8 cellular contexts compared by ENCODE assay signal in genomic region chr4:113762851-113763172, GRCh38. TPM values are rescaled to one million over a fixed set of nuclear protein-coding genes. Genes with fewer than 3 reads are reported as not detected.
DNase-seq lines count a peak whose midpoint lies in the region; ATAC-seq, FAIRE-seq and TF ChIP-seq lines count a peak whose summit lies in the region.

No MANE protein-coding gene starts in this region.

- POLR2A ChIA-PET in H1 (lab: Charles Lee; ENCODE audit: partially characterized antibody): interaction anchor here (1.4 kb wide), 1 partner anchor 13 kb away, joined by 3 read pairs; no protein-coding TSS in a partner anchor

- H4K91ac ChIP-seq in H1 (replicated peaks; ENCODE audit: insufficient read length, low read length) (no peak overlapping the region), neuronal stem cell (ENCODE audit: low read depth, low read length, poor library complexity) (no peak overlapping the region)

- H4K20me1 ChIP-seq in OCI-LY1 (ENCODE audit: insufficient read depth, low read length) (no peaks in the 10 kb centered on the region), H1 (replicated peaks in 1 of 2; ENCODE audit: control insufficient read depth in 1 of 2, insufficient read depth in 2 of 2, low read length in 2 of 2) (no peaks in the 10 kb centered on the region)

- no peak overlapping the region for H3K23ac ChIP-seq in H1 (ENCODE audit: insufficient read length)
- no peak overlapping the region for H3K23ac ChIP-seq in neuronal stem cell (ENCODE audit: low read depth, low read length, poor library complexity)

- H2AFZ ChIP-seq in OCI-LY1 (ENCODE audit: low read length) (no peak overlapping the region; the same call in 1 of the 2 replicates), H1 (ENCODE audit: low read length) (peak overlapping the region; percentile 53; the same call in 1 of the 2 replicates), neuronal stem cell (ENCODE audit: low read length) (peak overlapping the region; percentile 73)

- ATAC-seq in HG02588 (IDR thresholded peaks at IDR 0.05; ENCODE audit: unreplicated experiment) (no peak), HG03039 (IDR thresholded peaks at IDR 0.05; ENCODE audit: unreplicated experiment) (no peak)

- no peaks in the 10 kb centered on the region for H3K9me2 ChIP-seq in OCI-LY1 (ENCODE audit: low read depth, low read length)

- H3K4ac ChIP-seq in H1 (replicated peaks; ENCODE audit: insufficient read length, low read depth, low read length) (no peak overlapping the region), neuronal stem cell (ENCODE audit: low read length) (no peak overlapping the region)

- TF ChIP-seq EP300 in H1 (IDR thresholded peaks at IDR 0.05; ENCODE audit: borderline replicate concordance in 1 of 2, low read depth in 2 of 2, low read length in 2 of 2): no peak

- CTCF ChIA-PET in H1 (lab: Charles Lee; ENCODE audit: partially characterized antibody): no interaction called here

- H3K4me1 Mint-ChIP-seq in CD14-positive monocyte: peaks cover 25% of the 10 kb centered on the region

- no peak overlapping the region for H3K14ac ChIP-seq in H1 (ENCODE audit: insufficient read length)
- no peak overlapping the region for H3K14ac ChIP-seq in neuronal stem cell (ENCODE audit: low read length)

- peak overlapping the region; percentile 96 to 97 for H3K4me3 Mint-ChIP-seq in CD14-positive monocyte

- no peak overlapping the region; the same call in 1 of the 2 replicates for H2BK15ac ChIP-seq in H1 (ENCODE audit: low read length)
- H2BK15ac ChIP-seq in neuronal stem cell (ENCODE audit: low read length): no peak overlapping the region

- H3K79me2 ChIP-seq in OCI-LY1 (ENCODE audit: insufficient read depth, low read length): peaks cover 31% of the 10 kb centered on the region
- H3K79me2 ChIP-seq in H1 (ENCODE audit: control insufficient read depth in 1 of 2, insufficient read depth in 2 of 2, low read length in 2 of 2): no peaks in the 10 kb centered on the region

- H2BK120ac ChIP-seq in H1 (replicated peaks; ENCODE audit: low read depth, low read length): no peak overlapping the region
- H2BK120ac ChIP-seq in neuronal stem cell (ENCODE audit: low read depth, low read length): no peak overlapping the region

- H2AK5ac ChIP-seq in H1 (ENCODE audit: low read depth, low read length) (no peak overlapping the region), neuronal stem cell (ENCODE audit: low read depth, low read length) (no peak overlapping the region)

- TF ChIP-seq CTCF in CD14-positive monocyte (IDR thresholded peaks at IDR 0.05): no peak
- no peak for TF ChIP-seq CTCF in OCI-LY1 (IDR thresholded peaks at IDR 0.05; ENCODE audit: low read length)
- no peak for TF ChIP-seq CTCF in H1 (IDR thresholded peaks at IDR 0.05; ENCODE audit: control extremely low read depth in 1 of 3, insufficient read depth in 1 of 3, low read depth in 1 of 3, low read length in 3 of 3)

- TF ChIP-seq RAD21 in H1 (IDR thresholded peaks at IDR 0.05 in 1 of 2, conservative IDR thresholded peaks at IDR 0.05 in 1 of 2; ENCODE audit: low read depth in 2 of 2, low read length in 2 of 2): no peak

- H3K27me3 ChIP-seq in OCI-LY1 (ENCODE audit: insufficient read depth, low read length): no peaks in the 10 kb centered on the region
- H3K27me3 ChIP-seq in H1 (replicated peaks in 1 of 4; ENCODE audit: control insufficient read depth in 3 of 4, extremely low read depth in 1 of 4, insufficient read depth in 3 of 4, low read length in 3 of 4): peaks cover 0 to 8% (median 6%) of the 10 kb centered on the region in 4 experiments; a peak in 6 of 7 replicates
- no peaks in the 10 kb centered on the region for H3K27me3 ChIP-seq in neuronal stem cell (ENCODE audit: control insufficient read depth in 3 of 3, insufficient read depth in 3 of 3, low read depth in 1 of 3, low read length in 3 of 3)

- peaks cover 18% of the 10 kb centered on the region for H3K23me2 ChIP-seq in H1 (ENCODE audit: low read depth, low read length)

- peaks cover 8 to 20% (median 10%) of the 10 kb centered on the region in 3 donors for H3K27me3 Mint-ChIP-seq in CD14-positive monocyte (ENCODE audit: low read depth in 3 of 3)

- DNase-seq in CD14-positive monocyte (ENCODE audit: low spot score): no peak
- no peak for DNase-seq in H1 (ENCODE audit: low read depth in 1 of 2, low spot score in 2 of 2)
- no peak for DNase-seq in neuronal stem cell (ENCODE audit: low spot score)
- no peak for DNase-seq in NCI-H1092 (lab: John Stamatoyannopoulos, UW)
- DNase-seq in SIG-M5 (lab: John Stamatoyannopoulos, UW): no peak

- peak overlapping the region; percentile 94 to 99 (median 99) for H3K27ac Mint-ChIP-seq in CD14-positive monocyte

- no peak overlapping the region for H3K18ac ChIP-seq in H1 (ENCODE audit: extremely low read depth, low read length)
- no peak overlapping the region for H3K18ac ChIP-seq in neuronal stem cell (ENCODE audit: low read length)

- peak overlapping the region; percentile 61 for H3K9ac ChIP-seq in OCI-LY1 (ENCODE audit: low read length)
- peak overlapping the region in 3 of 4 experiments; percentile 58 to 68 (median 60); a peak in 5 of 7 replicates for H3K9ac ChIP-seq in H1 (replicated peaks in 1 of 4; ENCODE audit: extremely low read depth in 1 of 4, low read depth in 3 of 4, low read length in 3 of 4)
- no peak overlapping the region for H3K9ac ChIP-seq in neuronal stem cell (ENCODE audit: low read depth, low read length, poor library complexity)

- H2BK5ac ChIP-seq in H1 (ENCODE audit: low read depth, low read length) (peak overlapping the region; percentile 82; the same call in 1 of the 2 replicates), neuronal stem cell (ENCODE audit: low read length) (no peak overlapping the region)

- H2BK12ac ChIP-seq in H1 (ENCODE audit: low read depth, low read length): no peak overlapping the region
- H2BK12ac ChIP-seq in neuronal stem cell (ENCODE audit: low read length): no peak overlapping the region

- WGBS in H1 (ENCODE audit: extremely low coverage in 1 of 2, insufficient coverage in 1 of 2, insufficient read length in 1 of 2, insufficient replicate concordance in 2 of 2, low coverage in 1 of 2, low lambda C conversion rate in 2 of 2, missing lambda C conversion rate in 1 of 2), 2 experiments: 28% methylated on average over 8 of the region's 8 CpGs; no CpG with 5 or more reads in 1 of the 2 experiments
- WGBS in neuronal stem cell (ENCODE audit: extremely low coverage in 2 of 2, insufficient read length in 2 of 2, insufficient replicate concordance in 1 of 2), 2 donors: no CpG with 5 or more reads among the region's 8 CpGs

- no peak for FAIRE-seq in H1 (lab: Jason Lieb, UNC)

- H3K4me3 ChIP-seq in OCI-LY1 (ENCODE audit: low read depth, low read length, poor library complexity, severe bottlenecking) (peak overlapping the region; percentile 91), H1 (ENCODE audit: extremely low read depth in 1 of 4, insufficient read depth in 2 of 4, low read depth in 3 of 4, low read length in 4 of 4) (peak overlapping the region; percentile 39 to 84 (median 80); a peak in 7 of 8 replicates), neuronal stem cell (ENCODE audit: low read length in 2 of 2) (peak overlapping the region in 1 of 2 donors; percentile 90)

- intact Hi-C loops in CD14-positive monocyte (cut with micrococcal nuclease): loop anchor here (5.0 to 10.0 kb wide), 3 partner anchors 49 to 74 kb away; no protein-coding TSS in a partner anchor

- H3K79me1 ChIP-seq in H1 (ENCODE audit: low read depth, low read length) (no peaks in the 10 kb centered on the region), neuronal stem cell (ENCODE audit: low read depth, low read length) (peaks cover 8% of the 10 kb centered on the region)

- H3K4me1 ChIP-seq in OCI-LY1 (ENCODE audit: insufficient read depth, low read length, severe bottlenecking) (peaks cover 23% of the 10 kb centered on the region), H1 (replicated peaks in 1 of 4; ENCODE audit: control insufficient read depth in 3 of 4, insufficient read depth in 4 of 4, low read length in 3 of 4) (no peaks in the 10 kb centered on the region; a peak in 3 of 7 replicates), neuronal stem cell (ENCODE audit: control insufficient read depth in 2 of 2, insufficient read depth in 1 of 2, low read depth in 1 of 2, low read length in 2 of 2) (peaks cover 0 to 11% of the 10 kb centered on the region in 2 donors)

- peak overlapping the region; percentile 98 for H3K27ac ChIP-seq in OCI-LY1 (ENCODE audit: low read depth, low read length, poor library complexity, severe bottlenecking)
- H3K27ac ChIP-seq in H1 (ENCODE audit: low read depth, low read length): peak overlapping the region; percentile 67; the same call in 1 of the 2 replicates
- H3K27ac ChIP-seq in neuronal stem cell (replicated peaks; ENCODE audit: low read length): peak overlapping the region; percentile 81

- no peaks in the 10 kb centered on the region for H3K9me3 ChIP-seq in OCI-LY1 (ENCODE audit: low read length)
- H3K9me3 ChIP-seq in H1 (ENCODE audit: insufficient read depth in 2 of 2, low read depth in 1 of 2, low read length in 1 of 2): no peaks in the 10 kb centered on the region
- no peaks in the 10 kb centered on the region for H3K9me3 ChIP-seq in neuronal stem cell (replicated peaks in 1 of 2; ENCODE audit: control insufficient read depth in 2 of 2, insufficient read depth in 1 of 2, low read depth in 1 of 2, low read length in 2 of 2)

- H3K36me3 Mint-ChIP-seq in CD14-positive monocyte: peaks cover 4 to 10% of the 10 kb centered on the region in 2 donors

- peak overlapping the region; percentile 67 for H3K4me2 ChIP-seq in OCI-LY1 (ENCODE audit: low read length)
- peak overlapping the region; percentile 98 to 99 for H3K4me2 ChIP-seq in H1 (ENCODE audit: insufficient read depth in 1 of 2, low read depth in 2 of 2, low read length in 2 of 2)
- peak overlapping the region; percentile 32 for H3K4me2 ChIP-seq in neuronal stem cell (ENCODE audit: insufficient read depth, low read length, poor library complexity, severe bottlenecking)

- H3K36me3 ChIP-seq in OCI-LY1 (ENCODE audit: insufficient read depth, low read length) (peaks cover 10% of the 10 kb centered on the region; the same call in 1 of the 2 replicates), H1 (ENCODE audit: control insufficient read depth in 2 of 4, insufficient read depth in 4 of 4, low read length in 3 of 4) (no peaks in the 10 kb centered on the region), neuronal stem cell (replicated peaks in 1 of 2; ENCODE audit: control insufficient read depth in 2 of 2, insufficient read depth in 2 of 2, low read length in 2 of 2) (no peaks in the 10 kb centered on the region)

- no peak for TF ChIP-seq POLR2A in H1 (IDR thresholded peaks at IDR 0.05; ENCODE audit: control extremely low read depth in 1 of 2, low read depth in 2 of 2, low read length in 2 of 2)

- H3K56ac ChIP-seq in H1 (replicated peaks; ENCODE audit: insufficient read length, low read depth, low read length): no peak overlapping the region

- peak overlapping the region; percentile 10 for H4K5ac ChIP-seq in H1 (ENCODE audit: insufficient read length, low read depth, low read length)

- no peak overlapping the region for H2BK20ac ChIP-seq in H1 (ENCODE audit: low read length)

- H3K9me3 Mint-ChIP-seq in CD14-positive monocyte: peaks cover 0 to 2% (median 0%) of the 10 kb centered on the region in 7 donors

- H3F3A ChIP-seq in OCI-LY1 (ENCODE audit: insufficient read depth, low read length): no peaks in the 10 kb centered on the region

- H4K8ac ChIP-seq in H1 (ENCODE audit: extremely low read depth, insufficient read depth, low read length) (no peak overlapping the region), neuronal stem cell (ENCODE audit: low read depth, low read length) (no peak overlapping the region)

RNA-seq across cellular contexts. Expression of gene CAMK2D, which starts 1.3 kb away (rescaled TPM):
- polyA plus RNA-seq in CD14-positive monocyte (10 to 100 TPM; 19.6 to 30.6 TPM), H1 (2011; rRNA removed) (2.4 and 3.2 TPM in 2 replicates)
- total RNA-seq in H1 (2021; fragmentation: NEBNext Ultra II Directional; extraction: Animal tissue kit (Norgen Biotek cat#: 25700)): 7.0 and 9.2 TPM in 2 replicates
- polyA plus RNA-seq in H1 (2011; cell fraction: cytosol; rRNA removed): 3.2 TPM
- polyA plus RNA-seq in H1 (2011; cell fraction: nucleus; rRNA removed): 4.1 TPM
- 3.5 to 5.6 TPM (median 4.6 TPM) in 4 replicates for polyA plus RNA-seq in H1 (2012, experiment 1 of 2)
- polyA plus RNA-seq in H1 (2012, experiment 2 of 2): 0.56 TPM
- 4.2 TPM for polyA plus RNA-seq in H1 (2013, experiment 1 of 2)
- 4.0 TPM for polyA plus RNA-seq in H1 (2013, experiment 2 of 2)
- polyA minus RNA-seq in H1 (2011; rRNA and poly(A)+ RNA removed): 8.3 and 12.8 TPM in 2 replicates
- 9.1 TPM for polyA minus RNA-seq in H1 (2011; cell fraction: cytosol; rRNA and poly(A)+ RNA removed)
- polyA minus RNA-seq in H1 (2011; cell fraction: nucleus; rRNA and poly(A)+ RNA removed): 13.1 TPM
- 17.9 TPM for polyA plus RNA-seq in neuronal stem cell (2013, experiment 1 of 2)
- polyA plus RNA-seq in neuronal stem cell (2013, experiment 2 of 2): 18.6 TPM

Comparison
In these comparisons a context has a peak if more than half of its experiments do, and no peak if none do; other contexts are left out.
1. H3K4me2 ChIP-seq: peak in every context shown above with its lines; median percentile 98 in H1; 67 in OCI-LY1; 32 in neuronal stem cell.